In genomic region chr5:83955916-83956315, GRCh38 we compare ENCODE assay signal across 11 cellular contexts.
A peak's percentile ranks its signal among the peaks of the same experiment; 100 is the strongest.
DNase-seq lines count a peak whose midpoint lies in the region; ATAC-seq, FAIRE-seq and TF ChIP-seq lines count a peak whose summit lies in the region.
"Had no signal": no experiment of that assay in that cellular context is flagged by ENCODE, and none has a peak within 500 bp of the region (broad histone marks: within the 10 kb centered on the region; RNA-seq: fewer than 3 reads in every experiment).

No MANE protein-coding gene starts in this region.

- H3K27ac ChIP-seq in osteoblast (ENCODE audit: low read depth, low read length): peak overlapping the region; percentile 79
- no peak overlapping the region for H3K27ac ChIP-seq in pancreas
- H3K27ac ChIP-seq: HL-60, right atrium auricular region, vagina had no signal

- no peak for ATAC-seq in pancreas

- 85 to 90% methylated on average over 1 of the region's 1 CpG for WGBS in pancreas, 2 donors

- H3K79me2 ChIP-seq in osteoblast (ENCODE audit: insufficient read depth, low read length): no peaks in the 10 kb centered on the region

- intact Hi-C loops in pancreas (cut with DNase I): no loop called here

- no peaks in the 10 kb centered on the region for H3K9me3 ChIP-seq in osteoblast (ENCODE audit: low read depth, low read length)
- no peaks in the 10 kb centered on the region for H3K9me3 ChIP-seq in pancreas
- H3K9me3 ChIP-seq: right atrium auricular region, vagina had no signal

- H2AFZ ChIP-seq in osteoblast (ENCODE audit: low read length): peak overlapping the region; percentile 52

- FAIRE-seq in pancreas (lab: Jason Lieb, UNC): no peak

- peak overlapping the region; percentile 76 for H3K4me2 ChIP-seq in osteoblast (ENCODE audit: insufficient read depth, low read length)

- H3K27me3 ChIP-seq in osteoblast (ENCODE audit: insufficient read depth, low read length) (no peaks in the 10 kb centered on the region), pancreas (no peaks in the 10 kb centered on the region)
- H3K27me3 ChIP-seq: right atrium auricular region, vagina had no signal

- peaks cover 35% of the 10 kb centered on the region for H3K4me1 ChIP-seq in osteoblast (ENCODE audit: insufficient read depth, low read length)
- no peaks in the 10 kb centered on the region for H3K4me1 ChIP-seq in pancreas
- H3K4me1 ChIP-seq: right atrium auricular region, vagina had no signal

- no peaks in the 10 kb centered on the region for H4K20me1 ChIP-seq in osteoblast (ENCODE audit: insufficient read depth, low read length)

- H3K4me3 ChIP-seq in osteoblast (ENCODE audit: insufficient read depth, low read length) (peak overlapping the region; percentile 47), pancreas (no peak overlapping the region)
- H3K4me3 ChIP-seq: right atrium auricular region, vagina had no signal

- peak; percentile 45 for DNase-seq in GM03348 (ENCODE audit: low spot score)
- DNase-seq in NCI-H748 treated with DMSO at 0.1 percent for 48 hours (lab: John Stamatoyannopoulos, UW): peak; percentile 68
- DNase-seq in dermis blood vessel endothelial cell: peak; percentile 10
- no peak for DNase-seq in osteoblast (ENCODE audit: insufficient read length, low spot score, missing footprints)
- DNase-seq in activated naive CD4-positive, alpha-beta T cell (lab: John Stamatoyannopoulos, UW): no peak
- no peak for DNase-seq in hippocampal formation (lab: John Stamatoyannopoulos, UW)
- DNase-seq in pancreas: no peak
- no peak for DNase-seq in NCI-H1694 treated with DMSO at 0.1 percent for 48 hours (lab: John Stamatoyannopoulos, UW)

- peaks cover 3% of the 10 kb centered on the region for H3K36me3 ChIP-seq in osteoblast (ENCODE audit: insufficient read depth, low read length)
- H3K36me3 ChIP-seq in pancreas: no peaks in the 10 kb centered on the region
- H3K36me3 ChIP-seq: right atrium auricular region, vagina had no signal

- TF ChIP-seq CTCF in osteoblast (IDR thresholded peaks at IDR 0.05; ENCODE audit: extremely low read depth, low read depth, low read length): no peak
- no peak for TF ChIP-seq CTCF in pancreas (IDR thresholded peaks at IDR 0.05)

Comparison
In these comparisons a context has a peak if more than half of its experiments do, and no peak if none do; other contexts are left out.
1. DNase-seq: peak in GM03348 (single experiment), NCI-H748 treated with DMSO at 0.1 percent for 48 hours (single experiment) and dermis blood vessel endothelial cell (single experiment); none in osteoblast (single experiment), activated naive CD4-positive, alpha-beta T cell (0 of 4), hippocampal formation (0 of 2), pancreas (0 of 6) and NCI-H1694 treated with DMSO at 0.1 percent for 48 hours (single experiment).